ENCODE assay signal across 9 cellular contexts in the genomic region with DNA sequence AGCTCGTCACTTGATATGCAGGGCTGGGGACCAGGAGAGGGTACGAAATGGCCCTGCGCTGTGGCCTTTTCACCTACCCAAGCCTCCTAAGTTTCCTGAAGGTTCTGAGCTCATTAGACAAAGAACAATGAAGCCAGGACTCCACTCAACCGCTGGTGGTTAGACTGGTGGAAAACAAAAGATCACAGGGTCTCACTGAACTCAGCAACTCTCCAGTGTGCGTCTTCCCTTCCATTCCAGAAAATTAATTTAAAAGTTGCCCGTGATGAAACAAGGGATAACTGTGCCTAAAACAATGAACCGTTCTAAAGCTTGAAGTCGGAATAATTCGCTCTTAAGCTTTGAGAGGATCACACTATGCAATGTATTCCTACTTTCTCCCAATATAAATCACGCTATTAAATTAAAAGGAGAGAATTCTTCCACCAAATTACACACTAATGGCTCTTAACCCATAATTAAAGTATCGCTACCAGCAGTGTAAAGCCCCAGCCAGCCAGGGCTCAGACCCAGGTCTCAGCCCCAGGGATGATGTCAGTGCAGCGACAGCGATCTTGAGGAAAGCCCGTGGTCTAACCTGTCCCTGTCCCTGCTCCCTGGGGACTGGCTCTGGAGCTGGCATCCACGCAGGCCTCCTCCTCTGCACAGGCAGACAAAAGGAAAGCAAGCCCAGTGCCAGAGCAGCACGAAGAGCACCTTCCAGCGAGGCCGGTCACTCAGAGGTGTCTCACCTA. TPM values are rescaled to one million over a fixed set of nuclear protein-coding genes. Genes with fewer than 3 reads are reported as not detected.
DNase-seq lines count a peak whose midpoint lies in the region; ATAC-seq and TF ChIP-seq lines count a peak whose summit lies in the region.
"Had no signal": no experiment of that assay in that cellular context is flagged by ENCODE, and none has a peak within 500 bp of the region (broad histone marks: within the 10 kb centered on the region; RNA-seq: fewer than 3 reads in every experiment).

No MANE protein-coding gene starts in this region.

- TF ChIP-seq POLR2A in Peyer's patch (IDR thresholded peaks at IDR 0.05), result no peak
- no peak for TF ChIP-seq POLR2A in ovary (IDR thresholded peaks at IDR 0.05)

- DNase-seq in DMS79 (lab: John Stamatoyannopoulos, UW) (peak; percentile 39), Peyer's patch (no peak), fibroblast of gingiva (ENCODE audit: low read depth) (peak; percentile 45), ovary (peak in 1 of 5 donors; percentile 51), NCI-H1694 (lab: John Stamatoyannopoulos, UW) (no peak), GF-D8 (lab: John Stamatoyannopoulos, UW) (no peak)
- DNase-seq: stimulated activated CD4-positive, alpha-beta T cell treated with anti-CD3 and anti-CD28 coated beads, Interleukin-2, amount 100 ng/mL, for 24 hours had no signal

- no peak for TF ChIP-seq CTCF in Peyer's patch (IDR thresholded peaks at IDR 0.05)
- TF ChIP-seq CTCF in ovary (IDR thresholded peaks at IDR 0.05), result no peak

- no peak overlapping the region for H3K4me3 ChIP-seq in Peyer's patch
- H3K4me3 ChIP-seq in ovary, result peak overlapping the region; percentile 24

- intact Hi-C loops in ovary (cut with DNase I), result loop anchor here in 1 of 4 donors (5.0 kb wide), 1 partner anchor 37 kb away; no protein-coding TSS in a partner anchor

- H3K27ac ChIP-seq in Peyer's patch (peak overlapping the region in 3 of 4 donors; percentile 13 to 94 (median 40)), ovary (peak overlapping the region; percentile 58 to 91)

- H3K27me3 ChIP-seq in Peyer's patch (no peaks in the 10 kb centered on the region), ovary (no peaks in the 10 kb centered on the region)

- no peaks in the 10 kb centered on the region for H3K9me3 ChIP-seq in Peyer's patch
- no peaks in the 10 kb centered on the region for H3K9me3 ChIP-seq in ovary

- H3K36me3 ChIP-seq in Peyer's patch (no peaks in the 10 kb centered on the region), ovary (no peaks in the 10 kb centered on the region)

- WGBS in ovary, 3 donors, result 30 to 39% (median 37%) methylated on average over 18 of the region's 18 CpGs

- H3K4me1 ChIP-seq in Peyer's patch (peaks cover 0 to 62% (median 0%) of the 10 kb centered on the region in 4 donors), ovary (ENCODE audit: insufficient read depth) (peaks cover 41% of the 10 kb centered on the region)

- TF ChIP-seq EP300 in ovary (IDR thresholded peaks at IDR 0.05), result no peak

- no peak for ATAC-seq in GM19328 (IDR thresholded peaks at IDR 0.05; ENCODE audit: unreplicated experiment)
- no peak for ATAC-seq in HG03378 (IDR thresholded peaks at IDR 0.05; ENCODE audit: unreplicated experiment)

RNA-seq across cellular contexts. Expression of a gene that starts 4.9 kb away (rescaled TPM):
- total RNA-seq in Peyer's patch (10 to 100 TPM; 41.7 to 66.7 (median 59.4) TPM), ovary (100 to 1,000 TPM in 6 of 7 donors, 10 to 100 TPM in 1; 80.5 to 120 (median 106) TPM)
- 100 to 1,000 TPM in 1 of 2 donors, 10 to 100 TPM in 1; 73.2 to 110 TPM for polyA plus RNA-seq in ovary

Comparison
In these comparisons a context has a peak if more than half of its experiments do, and no peak if none do; other contexts are left out.
1. DNase-seq: peak in DMS79 (single experiment) and fibroblast of gingiva (single experiment); none in Peyer's patch (0 of 3), NCI-H1694 (single experiment) and GF-D8 (single experiment).